In genomic region chr16:58494981-58495860, GRCh38 we compare ENCODE assay signal across 8 cellular contexts. TPM values are rescaled to one million over a fixed set of nuclear protein-coding genes. Genes with fewer than 3 reads are reported as not detected.
A peak's percentile ranks its signal among the peaks of the same experiment; 100 is the strongest.
DNase-seq lines count a peak whose midpoint lies in the region; ATAC-seq lines count a peak whose summit lies in the region.

No MANE protein-coding gene starts in this region.

- peak; percentile 77 for ATAC-seq in GM18498 (IDR thresholded peaks at IDR 0.05; ENCODE audit: unreplicated experiment)
- peak; percentile 67 for ATAC-seq in HG03097 (IDR thresholded peaks at IDR 0.05; ENCODE audit: low FRiP score, unreplicated experiment)
- peak; percentile 35 for ATAC-seq in left colon

- DNase-seq in 8988T, result peak; percentile 98
- DNase-seq in NCI-H2107 treated with DMSO at 0.1 percent for 48 hours (lab: John Stamatoyannopoulos, UW; ENCODE audit: unreplicated experiment), result peak; percentile 82
- peak; percentile 29 for DNase-seq in UCSD-AML1 (lab: John Stamatoyannopoulos, UW; ENCODE audit: unreplicated experiment)
- peak; percentile 91 for DNase-seq in dedifferentiated amniotic fluid mesenchymal stem cell (ENCODE audit: extremely low spot score)
- DNase-seq in left colon, result peak; percentile 59 to 60
- peak; percentile 55 for DNase-seq in stimulated activated CD4-positive, alpha-beta T cell treated with anti-CD3 and anti-CD28 coated beads, Interleukin-4, amount 100 ng/mL, for 1 hour

- intact Hi-C loops in left colon (cut with DNase I, micrococcal nuclease), result loop anchor here in 1 of 2 donors (10.0 kb wide), 1 partner anchor 160 kb away; no protein-coding TSS in a partner anchor

RNA-seq across cellular contexts. Expression of gene NDRG4, which starts 4.7 kb away (rescaled TPM):
- 1 to 10 TPM; 4.2 to 7.3 TPM for total RNA-seq in left colon

RNA-seq across cellular contexts. Expression of gene SETD6, which starts 20.1 kb away (rescaled TPM):
- total RNA-seq in left colon, result 10 to 100 TPM; 11.4 to 13.8 TPM

Comparison
In these comparisons a context has a peak if more than half of its experiments do, and no peak if none do; other contexts are left out.
1. Peak in every context shown above with its lines: DNase-seq and ATAC-seq.
2. DNase-seq: peak in every context shown above with its lines; median percentile 98 in 8988T; 91 in dedifferentiated amniotic fluid mesenchymal stem cell; 82 in NCI-H2107 treated with DMSO at 0.1 percent for 48 hours; 60 in left colon; 55 in stimulated activated CD4-positive, alpha-beta T cell treated with anti-CD3 and anti-CD28 coated beads, Interleukin-4, amount 100 ng/mL, for 1 hour; 29 in UCSD-AML1.